In the genomic region with DNA sequence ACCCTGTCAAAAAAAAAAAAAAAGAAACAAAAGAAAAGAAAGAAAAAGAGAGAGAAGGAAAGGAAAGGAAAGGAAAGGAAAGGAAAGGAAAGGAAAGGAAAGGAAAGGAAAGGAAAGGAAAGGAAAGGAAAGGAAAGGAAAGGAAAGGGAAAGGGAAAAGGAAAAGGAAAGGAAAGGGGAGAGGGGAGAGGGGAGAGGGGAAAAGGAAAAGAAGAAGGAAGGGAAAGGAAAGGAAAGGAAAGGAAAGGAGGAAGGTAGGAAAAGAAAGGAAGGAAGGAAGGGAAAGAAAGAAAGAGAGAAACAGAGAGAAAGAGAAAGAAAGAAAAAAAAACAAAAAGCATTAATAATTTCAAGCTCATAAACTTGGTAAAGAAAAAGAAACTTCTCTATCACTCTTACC, we compare ENCODE assay signal across 8 cellular contexts. TPM values are rescaled to one million over a fixed set of nuclear protein-coding genes. Genes with fewer than 3 reads are reported as not detected.
A peak's percentile ranks its signal among the peaks of the same experiment; 100 is the strongest.
DNase-seq lines count a peak whose midpoint lies in the region; ATAC-seq, FAIRE-seq and TF ChIP-seq lines count a peak whose summit lies in the region.
"Not testable (repeated sequence)": the region's sequence is repeated elsewhere in the genome, so short reads cannot be mapped to it uniquely, and the experiment has no call there.

No MANE protein-coding gene starts in this region.

- H3K36me3 ChIP-seq in Caco-2 (ENCODE audit: control insufficient read depth, insufficient read depth, low read length); HEK293 (ENCODE audit: control insufficient read depth in 2 of 2, insufficient read depth in 1 of 2, low read length in 2 of 2); K562 (ENCODE audit: control insufficient read depth, insufficient read depth, low read length); esophagus squamous epithelium; osteoblast (ENCODE audit: insufficient read depth, low read length); smooth muscle cell (ENCODE audit: low read depth): not testable (repeated sequence)

- TF ChIP-seq RAD21 in K562 (CRISPR knock-in tag; conservative IDR thresholded peaks at IDR 0.05 in 1 of 2, IDR thresholded peaks at IDR 0.05 in 1 of 2), result not testable (repeated sequence)

- not testable (repeated sequence) for H3K27ac ChIP-seq in HEK293 (ENCODE audit: extremely low read depth, low read depth, low read length); K562 (ENCODE audit: extremely low read depth, low read depth, low read length)
- H3K27ac ChIP-seq in esophagus squamous epithelium (peak overlapping the region in 3 of 4 donors; percentile 47 to 74 (median 63)), osteoblast (ENCODE audit: low read depth, low read length) (peak overlapping the region; percentile 24), smooth muscle cell (ENCODE audit: low read depth) (peak overlapping the region; percentile 81)

- CTCF ChIA-PET in Caco-2 (lab: Charles Lee), result interaction anchor here (0.6 kb wide), 1 partner anchor 394 kb away, joined by 3 read pairs; no protein-coding TSS in a partner anchor
- CTCF ChIA-PET in HEK293 (lab: Yijun Ruan, JAX); K562 (lab: Yijun Ruan, JAX; ENCODE audit: low intra/inter-chr PET ratio): not testable (repeated sequence)

- ATAC-seq in T-helper 17 cell, K562: not testable (repeated sequence)

- not testable (repeated sequence) for H3K9me1 ChIP-seq in K562 (ENCODE audit: control insufficient read depth, insufficient read depth, low read length)

- TF ChIP-seq EP300 in K562 (IDR thresholded peaks at IDR 0.05; ENCODE audit: low read length), result not testable (repeated sequence)

- not testable (repeated sequence) for H3K4me1 ChIP-seq in Caco-2; HEK293 (ENCODE audit: control insufficient read depth, insufficient read depth, low read length); K562 (replicated peaks in 1 of 2; ENCODE audit: control insufficient read depth in 2 of 2, insufficient read depth in 2 of 2, low read length in 2 of 2); smooth muscle cell (ENCODE audit: low read depth)
- H3K4me1 ChIP-seq in esophagus squamous epithelium (peaks cover 19 to 58% (median 23%) of the 10 kb centered on the region in 3 donors), osteoblast (ENCODE audit: insufficient read depth, low read length) (peaks cover 24% of the 10 kb centered on the region)

- H3K9me3 ChIP-seq in Caco-2; HEK293 (ENCODE audit: control insufficient read depth, insufficient read depth, low read depth, low read length); T-helper 17 cell (ENCODE audit: control insufficient read depth, low read length, poor library complexity, severe bottlenecking); K562 (replicated peaks; ENCODE audit: control insufficient read depth, insufficient read depth, low read depth, low read length); esophagus squamous epithelium; osteoblast (ENCODE audit: low read depth, low read length); smooth muscle cell (replicated peaks; ENCODE audit: low read depth): not testable (repeated sequence)

- FAIRE-seq in K562 (lab: Jason Lieb, UNC), result not testable (repeated sequence)

- TF ChIP-seq POLR2A in K562 (conservative IDR thresholded peaks at IDR 0.05); esophagus squamous epithelium (IDR thresholded peaks at IDR 0.05): not testable (repeated sequence)

- not testable (repeated sequence) for H3K4me2 ChIP-seq in K562 (ENCODE audit: insufficient read depth, low read length); osteoblast (ENCODE audit: insufficient read depth, low read length)
- H3K4me2 ChIP-seq in smooth muscle cell, result peak overlapping the region; percentile 50

- not testable (repeated sequence) for TF ChIP-seq CTCF in Caco-2 (IDR thresholded peaks at IDR 0.05; ENCODE audit: insufficient read depth in 1 of 2, low read depth in 1 of 2, low read length in 1 of 2, severe bottlenecking in 1 of 2, unreplicated experiment in 1 of 2); HEK293 (tag by site-specific recombination; IDR thresholded peaks at IDR 0.05); K562 (IDR thresholded peaks at IDR 0.05 in 2 of 3, conservative IDR thresholded peaks at IDR 0.05 in 1 of 3; ENCODE audit: insufficient read depth in 2 of 3, low read depth in 1 of 3, low read length in 3 of 3); esophagus squamous epithelium (IDR thresholded peaks at IDR 0.05); osteoblast (IDR thresholded peaks at IDR 0.05; ENCODE audit: extremely low read depth, low read depth, low read length); smooth muscle cell (IDR thresholded peaks at IDR 0.05; ENCODE audit: borderline replicate concordance, insufficient read depth, poor library complexity, severe bottlenecking); type B pancreatic cell (conservative IDR thresholded peaks at IDR 0.05)

- in situ Hi-C loops in K562 (cut with MboI), result not testable (repeated sequence)

- peaks cover 10% of the 10 kb centered on the region for H3K36me3 Mint-ChIP-seq in Caco-2 (ENCODE audit: insufficient read depth, unreplicated experiment)
- H3K36me3 Mint-ChIP-seq in T-helper 17 cell (ENCODE audit: low read depth), result not testable (repeated sequence)
- H3K36me3 Mint-ChIP-seq in type B pancreatic cell, result peaks cover 17% of the 10 kb centered on the region

- not testable (repeated sequence) for H4K20me1 ChIP-seq in K562 (replicated peaks; ENCODE audit: control insufficient read depth, insufficient read depth, low read length)
- peaks cover 10% of the 10 kb centered on the region for H4K20me1 ChIP-seq in osteoblast (ENCODE audit: insufficient read depth, low read length)
- H4K20me1 ChIP-seq in smooth muscle cell (ENCODE audit: low read depth), result peaks cover 71% of the 10 kb centered on the region

- intact Hi-C loops in Caco-2 (cut with micrococcal nuclease; ENCODE audit: unreplicated experiment), result loop anchor here (5.0 kb wide), 1 partner anchor 44 kb away; no protein-coding TSS in a partner anchor
- intact Hi-C loops in K562 (cut with micrococcal nuclease); esophagus squamous epithelium (cut with DNase I): not testable (repeated sequence)

- peaks cover 15% of the 10 kb centered on the region for H3K4me1 Mint-ChIP-seq in Caco-2 (ENCODE audit: low read depth, unreplicated experiment)
- H3K4me1 Mint-ChIP-seq in T-helper 17 cell, result peaks cover 18% of the 10 kb centered on the region
- H3K4me1 Mint-ChIP-seq in type B pancreatic cell (ENCODE audit: unreplicated experiment), result peaks cover 27% of the 10 kb centered on the region

- H2AFZ ChIP-seq in K562 (ENCODE audit: low read depth, low read length); osteoblast (ENCODE audit: low read length); smooth muscle cell (ENCODE audit: low read depth): not testable (repeated sequence)

- not testable (repeated sequence) for H3K27me3 ChIP-seq in Caco-2 (replicated peaks; ENCODE audit: control insufficient read depth, insufficient read depth, low read length); K562 (ENCODE audit: control insufficient read depth in 2 of 2, insufficient read depth in 2 of 2, low read length in 2 of 2); esophagus squamous epithelium; osteoblast (ENCODE audit: insufficient read depth, low read length); smooth muscle cell (ENCODE audit: low read depth)

- H3K79me2 ChIP-seq in K562 (ENCODE audit: control insufficient read depth, insufficient read depth, low read length), result not testable (repeated sequence)
- H3K79me2 ChIP-seq in osteoblast (ENCODE audit: insufficient read depth, low read length) (peaks cover 66% of the 10 kb centered on the region), smooth muscle cell (ENCODE audit: low read depth) (peaks cover 68% of the 10 kb centered on the region)

- peaks cover 10% of the 10 kb centered on the region for H3K9me3 Mint-ChIP-seq in Caco-2 (ENCODE audit: unreplicated experiment)
- peaks cover 14% of the 10 kb centered on the region for H3K9me3 Mint-ChIP-seq in type B pancreatic cell

- H3K27ac Mint-ChIP-seq in Caco-2 (ENCODE audit: unreplicated experiment) (peak overlapping the region; percentile 74), T-helper 17 cell (peak overlapping the region; percentile 82), type B pancreatic cell (peak overlapping the region; percentile 75)

- H3K9ac ChIP-seq in K562 (ENCODE audit: insufficient read depth in 1 of 2, low read depth in 2 of 2, low read length in 2 of 2), result not testable (repeated sequence)
- peak overlapping the region; percentile 37 for H3K9ac ChIP-seq in smooth muscle cell (ENCODE audit: low read depth)

- not testable (repeated sequence) for DNase-seq in Caco-2; T-helper 17 cell; K562 (ENCODE audit: extremely low read depth in 1 of 4, low spot score in 3 of 4); esophagus squamous epithelium (lab: John Stamatoyannopoulos, UW); osteoblast (ENCODE audit: insufficient read length, low spot score, missing footprints); smooth muscle cell (lab: John Stamatoyannopoulos, UW; ENCODE audit: unreplicated experiment); type B pancreatic cell (ENCODE audit: extremely low spot score, unreplicated experiment)

- not testable (repeated sequence) for H3K4me3 ChIP-seq in Caco-2 (ENCODE audit: low read depth, low read length); HEK293 (ENCODE audit: low read depth, low read length); K562; esophagus squamous epithelium; osteoblast (ENCODE audit: insufficient read depth, low read length); smooth muscle cell

- H3K27me3 Mint-ChIP-seq in Caco-2 (ENCODE audit: insufficient read depth, unreplicated experiment); T-helper 17 cell; type B pancreatic cell: not testable (repeated sequence)

- not testable (repeated sequence) for BruUV-seq in Caco-2 (replicated peaks; lab: Mats Ljungman, UMichigan); K562 (replicated peaks; lab: Mats Ljungman, UMichigan)

- H3F3A ChIP-seq in smooth muscle cell (ENCODE audit: low read depth), result peaks cover 20% of the 10 kb centered on the region

- H3K4me3 Mint-ChIP-seq in Caco-2 (ENCODE audit: unreplicated experiment); T-helper 17 cell; type B pancreatic cell: not testable (repeated sequence)

- POLR2A ChIA-PET in Caco-2 (lab: Charles Lee), result interaction anchor here (0.8 kb wide), 1 partner anchor 524 kb away, joined by 5 read pairs; no protein-coding TSS in a partner anchor
- POLR2A ChIA-PET in HEK293 (lab: Yijun Ruan, JAX); K562 (lab: Yijun Ruan, JAX): not testable (repeated sequence)

RNA-seq across cellular contexts. Expression of a gene that starts 49.5 kb away (rescaled TPM):
- 11.1 and 11.3 TPM in 2 replicates for total RNA-seq in Caco-2 (2022)
- 10 to 100 TPM; 37.4 to 38.2 TPM for total RNA-seq in T-helper 17 cell
- total RNA-seq in K562 (2011; cell fraction: chromatin; rRNA removed; ENCODE audit: low replicate concordance), result 38.7 and 52.9 TPM in 2 replicates
- total RNA-seq in K562 (2011; cell fraction: nucleolus; rRNA removed), result 26.2 and 27.5 TPM in 2 replicates
- 35.6 and 47.0 TPM in 2 replicates for total RNA-seq in K562 (2011; cell fraction: nucleoplasm; rRNA removed)
- 4.3 and 4.4 TPM in 2 replicates for total RNA-seq in K562 (2014; rRNA removed)
- total RNA-seq in K562 (2014; rRNA removed; fragmentation: Illumina TruSeq; extraction: Trizol), result 6.8 and 6.9 TPM in 2 replicates
- total RNA-seq in K562 (2015; rRNA removed; fragmentation: Illumina TruSeq; extraction: Trizol), result 3.8 and 4.5 TPM in 2 replicates
- total RNA-seq in K562 (2021), result 12.0 and 14.3 TPM in 2 replicates
- 11.4 and 14.2 TPM in 2 replicates for polyA plus RNA-seq in K562 (2011; rRNA removed)
- polyA plus RNA-seq in K562 (2011; cell fraction: cytosol; rRNA removed), result 6.6 and 10.6 TPM in 2 replicates
- polyA plus RNA-seq in K562 (2011; cell fraction: nucleus; rRNA removed), result 12.8 and 15.9 TPM in 2 replicates
- polyA plus RNA-seq in K562 (2012), result 8.5 and 14.6 TPM in 2 replicates
- 12.9 and 13.0 TPM in 2 replicates for polyA plus RNA-seq in K562 (2014; fragmentation: Illumina TruSeq; extraction: Trizol)
- 1 to 10 TPM; 4.7 to 7.9 TPM for polyA plus RNA-seq in K562 (2014; fragmentation: Nextera tagmentation; extraction: Ambion mirVana)
- polyA plus RNA-seq in K562 (2014; rRNA removed), result 5.9 and 6.8 TPM in 2 replicates
- polyA minus RNA-seq in K562 (2011; rRNA and poly(A)+ RNA removed), result 21.8 and 29.3 TPM in 2 replicates
- polyA minus RNA-seq in K562 (2011; cell fraction: cytosol; rRNA and poly(A)+ RNA removed), result 10.3 and 12.3 TPM in 2 replicates
- 14.8 and 26.1 TPM in 2 replicates for polyA minus RNA-seq in K562 (2011; cell fraction: nucleus; rRNA and poly(A)+ RNA removed)
- total RNA-seq in esophagus squamous epithelium, result 10 to 100 TPM in 2 of 4 donors, 1 to 10 TPM in 2; 4.7 to 18.7 (median 10.3) TPM
- total RNA-seq in osteoblast, result 52.5 and 53.9 TPM in 2 replicates
- 22.0 and 32.7 TPM in 2 replicates for total RNA-seq in smooth muscle cell
- polyA plus RNA-seq in smooth muscle cell, result 26.8 and 27.2 TPM in 2 replicates
- total RNA-seq in type B pancreatic cell (ENCODE audit: low replicate concordance), result 13.1 and 14.3 TPM in 2 replicates
